ENCODE assay signal across 27 cellular contexts in the genomic region with DNA sequence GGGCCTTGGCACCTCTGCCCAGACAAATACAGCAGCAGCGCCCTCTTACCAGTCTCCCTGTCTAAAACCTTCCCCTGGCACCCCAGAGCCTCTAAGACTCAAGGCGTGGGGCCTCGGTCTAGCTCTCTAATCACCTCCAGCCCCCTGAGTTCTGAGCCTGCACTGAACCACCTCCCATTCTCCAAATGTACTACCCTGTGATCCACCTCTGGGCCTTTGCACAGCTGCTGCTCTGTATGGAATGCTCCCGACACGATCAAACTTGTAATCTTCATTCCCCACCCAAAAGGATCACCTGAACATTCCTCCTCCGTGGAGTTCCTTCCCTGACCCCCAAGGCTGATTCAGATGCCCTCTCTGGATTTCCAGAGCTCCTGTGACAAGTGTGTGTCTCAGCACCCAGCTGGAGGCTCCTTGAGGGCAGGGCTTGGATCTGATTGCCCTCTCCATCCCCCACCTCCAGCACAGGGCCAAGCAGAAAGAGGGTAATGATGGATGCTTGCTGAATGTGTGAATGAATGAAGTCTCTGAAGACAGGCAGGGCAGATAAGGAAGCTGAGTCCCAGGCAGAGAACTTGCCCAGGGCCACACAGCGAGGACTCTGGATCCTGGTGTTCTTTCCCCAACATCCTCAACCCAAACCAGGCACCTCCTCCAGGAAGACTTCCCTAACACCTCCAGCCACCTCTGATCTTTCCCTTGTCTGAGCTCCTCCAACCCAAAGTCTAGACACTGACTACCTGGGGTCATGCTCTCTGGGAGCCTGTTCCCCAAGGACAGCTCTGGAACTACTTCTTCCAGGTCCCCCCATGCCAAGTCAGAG. TPM values are rescaled to one million over a fixed set of nuclear protein-coding genes. Genes with fewer than 3 reads are reported as not detected.
DNase-seq lines count a peak whose midpoint lies in the region; ATAC-seq and TF ChIP-seq lines count a peak whose summit lies in the region.
"Had no signal": no experiment of that assay in that cellular context is flagged by ENCODE, and none has a peak within 500 bp of the region (broad histone marks: within the 10 kb centered on the region; RNA-seq: fewer than 3 reads in every experiment).

No MANE protein-coding gene starts in this region.

- DNase-seq in left ventricle myocardium inferior = no peak
- DNase-seq in heart right ventricle = no peak
- DNase-seq in endothelial cell (ENCODE audit: low spot score) = no peak
- DNase-seq in neural progenitor cell (ENCODE audit: low spot score) = no peak
- DNase-seq in vagina (ENCODE audit: extremely low spot score in 2 of 2) = no peak
- DNase-seq: activated CD4-positive, alpha-beta T cell treated with anti-CD3 and anti-CD28 coated beads, Interleukin-2, amount 50 U/mL, for 1 hour; activated CD8-positive, alpha-beta memory T cell treated with anti-CD3 and anti-CD28 coated beads, Interleukin-2, amount 10 ng/mL, durations not matched to agents 7 days and 5 days; activated naive CD4-positive, alpha-beta T cell treated with anti-CD3 and anti-CD28 coated beads for 36 hours; amniotic stem cell; cortex of kidney; endodermal cell; esophagus squamous epithelium; foreskin melanocyte; hippocampal formation; Kasumi-1; left colon; mesendoderm; NCI-H510A treated with DMSO at 0.1 percent for 48 hours; NK-92 treated with Interleukin-12 subunit alpha and Interleukin-12 subunit beta, amount 100 ng/mL, for 24 hours; ovary; stimulated activated CD4-positive, alpha-beta T cell treated with anti-CD3 and anti-CD28 coated beads, Interleukin-12 subunit alpha, Interleukin-12 subunit beta, amount 100 ng/mL, for 4 hours; stimulated activated CD4-positive, alpha-beta T cell treated with anti-CD3 and anti-CD28 coated beads, Interleukin-4, amount 100 ng/mL, for 1 hour had no signal

- no peaks in the 10 kb centered on the region for H3K79me2 ChIP-seq in neural progenitor cell (ENCODE audit: low read depth)

- no peak overlapping the region for H3K4me2 ChIP-seq in neural progenitor cell

- H2AFZ ChIP-seq in neural progenitor cell (replicated peaks) = no peak overlapping the region

- H3K36me3 ChIP-seq in left ventricle myocardium inferior = no peaks in the 10 kb centered on the region
- no peaks in the 10 kb centered on the region for H3K36me3 ChIP-seq in heart right ventricle
- H3K36me3 ChIP-seq in neural progenitor cell = no peaks in the 10 kb centered on the region
- H3K36me3 ChIP-seq in vagina = no peaks in the 10 kb centered on the region
- H3K36me3 ChIP-seq: ovary had no signal

- H3K9me3 ChIP-seq in left ventricle myocardium inferior (replicated peaks) = no peaks in the 10 kb centered on the region
- no peaks in the 10 kb centered on the region for H3K9me3 ChIP-seq in heart right ventricle
- H3K9me3 ChIP-seq in neural progenitor cell (ENCODE audit: low read depth) = no peaks in the 10 kb centered on the region
- no peaks in the 10 kb centered on the region for H3K9me3 ChIP-seq in vagina
- H3K9me3 ChIP-seq: esophagus squamous epithelium, ovary had no signal

- no peaks in the 10 kb centered on the region for H3F3A ChIP-seq in neural progenitor cell (ENCODE audit: low read depth)

- intact Hi-C loops in left ventricle myocardium inferior (cut with micrococcal nuclease) = no loop called here
- intact Hi-C loops in heart right ventricle (cut with DNase I) = loop anchor here in 1 of 10 donors (5.0 kb wide), 1 partner anchor 628 kb away; no protein-coding TSS in a partner anchor
- intact Hi-C loops in vagina (cut with DNase I) = no loop called here

- no peak for TF ChIP-seq CTCF in left ventricle myocardium inferior (IDR thresholded peaks at IDR 0.05; ENCODE audit: borderline replicate concordance)
- no peak for TF ChIP-seq CTCF in heart right ventricle (IDR thresholded peaks at IDR 0.05)
- no peak for TF ChIP-seq CTCF in endothelial cell (IDR thresholded peaks at IDR 0.05; ENCODE audit: unreplicated experiment)
- no peak for TF ChIP-seq CTCF in neural progenitor cell (IDR thresholded peaks at IDR 0.05)
- TF ChIP-seq CTCF in vagina (IDR thresholded peaks at IDR 0.05) = no peak

- ATAC-seq in heart right ventricle (no peak), HG02610 (IDR thresholded peaks at IDR 0.05; ENCODE audit: unreplicated experiment) (no peak), GM21619 (IDR thresholded peaks at IDR 0.05; ENCODE audit: unreplicated experiment) (no peak), HG02763 (IDR thresholded peaks at IDR 0.05; ENCODE audit: unreplicated experiment) (no peak)
- ATAC-seq: activated CD8-positive, alpha-beta memory T cell treated with anti-CD3 and anti-CD28 coated beads, Interleukin-2, amount 10 ng/mL, durations not matched to agents 7 days and 5 days; left colon; Panc1; WTC11 had no signal

- H3K4me3 Mint-ChIP-seq in endothelial cell (ENCODE audit: unreplicated experiment) (no peak overlapping the region), neural progenitor cell (no peak overlapping the region)
- H3K4me3 Mint-ChIP-seq: activated CD8-positive, alpha-beta memory T cell treated with anti-CD3 and anti-CD28 coated beads, Interleukin-2, amount 10 ng/mL, durations not matched to agents 7 days and 5 days; activated naive CD4-positive, alpha-beta T cell treated with anti-CD3 and anti-CD28 coated beads for 36 hours; endodermal cell; WTC11 had no signal

- H3K27me3 Mint-ChIP-seq in endothelial cell (ENCODE audit: unreplicated experiment) (peaks cover 13% of the 10 kb centered on the region), neural progenitor cell (ENCODE audit: insufficient read depth, low read depth) (peaks cover 5% of the 10 kb centered on the region)

- no peaks in the 10 kb centered on the region for H3K9me3 Mint-ChIP-seq in endothelial cell (ENCODE audit: unreplicated experiment)
- H3K9me3 Mint-ChIP-seq in neural progenitor cell = no peaks in the 10 kb centered on the region
- H3K9me3 Mint-ChIP-seq: activated naive CD4-positive, alpha-beta T cell treated with anti-CD3 and anti-CD28 coated beads for 36 hours; endodermal cell; WTC11 had no signal

- peak overlapping the region; percentile 82 for H3K27ac ChIP-seq in left ventricle myocardium inferior (replicated peaks)
- H3K27ac ChIP-seq in heart right ventricle = peak overlapping the region in 2 of 10 donors; percentile 57 to 65
- H3K27ac ChIP-seq in neural progenitor cell = no peak overlapping the region
- H3K27ac ChIP-seq in vagina = peak overlapping the region; percentile 72
- H3K27ac ChIP-seq: esophagus squamous epithelium, ovary had no signal

- H3K27ac Mint-ChIP-seq in endothelial cell (ENCODE audit: unreplicated experiment) (peak overlapping the region; percentile 2), neural progenitor cell (peak overlapping the region; percentile 28)
- H3K27ac Mint-ChIP-seq: activated CD8-positive, alpha-beta memory T cell treated with anti-CD3 and anti-CD28 coated beads, Interleukin-2, amount 10 ng/mL, durations not matched to agents 7 days and 5 days; activated naive CD4-positive, alpha-beta T cell treated with anti-CD3 and anti-CD28 coated beads for 36 hours; endodermal cell; WTC11 had no signal

- WGBS in heart right ventricle, 2 donors = 93 to 95% methylated on average over 7 of the region's 7 CpGs

- H3K36me3 Mint-ChIP-seq in endothelial cell (ENCODE audit: low read depth, unreplicated experiment) = peaks cover 21% of the 10 kb centered on the region
- H3K36me3 Mint-ChIP-seq in neural progenitor cell = no peaks in the 10 kb centered on the region
- H3K36me3 Mint-ChIP-seq: activated CD8-positive, alpha-beta memory T cell treated with anti-CD3 and anti-CD28 coated beads, Interleukin-2, amount 10 ng/mL, durations not matched to agents 7 days and 5 days; WTC11 had no signal

- H3K4me1 Mint-ChIP-seq in endothelial cell (ENCODE audit: unreplicated experiment) (peaks cover 6% of the 10 kb centered on the region), neural progenitor cell (peaks cover 48% of the 10 kb centered on the region)

- TF ChIP-seq POLR2A in vagina (IDR thresholded peaks at IDR 0.05) = no peak

- peaks cover 5% of the 10 kb centered on the region for H4K20me1 ChIP-seq in neural progenitor cell (ENCODE audit: low read depth)

- peaks cover 65% of the 10 kb centered on the region for H3K4me1 ChIP-seq in left ventricle myocardium inferior
- H3K4me1 ChIP-seq in heart right ventricle = peaks cover 9 to 60% (median 44%) of the 10 kb centered on the region in 9 donors
- H3K4me1 ChIP-seq in neural progenitor cell = no peaks in the 10 kb centered on the region
- H3K4me1 ChIP-seq in vagina = peaks cover 88% of the 10 kb centered on the region

- no peak overlapping the region for H3K9ac ChIP-seq in neural progenitor cell

- H3K4me3 ChIP-seq in left ventricle myocardium inferior (no peak overlapping the region), heart right ventricle (no peak overlapping the region), neural progenitor cell (no peak overlapping the region), vagina (no peak overlapping the region)
- H3K4me3 ChIP-seq: esophagus squamous epithelium, ovary had no signal

- no peaks in the 10 kb centered on the region for H3K27me3 ChIP-seq in left ventricle myocardium inferior (ENCODE audit: low read depth)
- H3K27me3 ChIP-seq in heart right ventricle = peaks cover 0 to under 1% (median 0%) of the 10 kb centered on the region in 7 donors
- peaks cover 10% of the 10 kb centered on the region for H3K27me3 ChIP-seq in neural progenitor cell
- no peaks in the 10 kb centered on the region for H3K27me3 ChIP-seq in vagina
- H3K27me3 ChIP-seq: esophagus squamous epithelium, ovary had no signal

RNA-seq across cellular contexts. Expression of a gene that starts 18.3 kb away (rescaled TPM):
- total RNA-seq in left ventricle myocardium inferior = 93.6 TPM
- 10 to 100 TPM; 36.1 to 97.9 (median 51.3) TPM for total RNA-seq in heart right ventricle
- 100 to 1,000 TPM in 1 of 2 donors, 10 to 100 TPM in 1; 40.8 to 291 TPM for polyA plus RNA-seq in heart right ventricle
- 13.4 TPM for total RNA-seq in endothelial cell (ENCODE audit: unreplicated experiment)
- total RNA-seq in neural progenitor cell (ENCODE audit: low replicate concordance) = 13.0 and 17.7 TPM in 2 replicates
- 75.9 TPM for total RNA-seq in vagina

RNA-seq across cellular contexts. Expression of a gene that starts 23.3 kb away (rescaled TPM):
- 51.9 TPM for total RNA-seq in left ventricle myocardium inferior
- total RNA-seq in heart right ventricle = 10 to 100 TPM; 30.4 to 68.3 (median 40.8) TPM
- polyA plus RNA-seq in heart right ventricle = 10 to 100 TPM; 35.8 to 58.7 TPM
- 55.1 TPM for total RNA-seq in endothelial cell (ENCODE audit: unreplicated experiment)
- total RNA-seq in neural progenitor cell (ENCODE audit: low replicate concordance) = 17.6 and 46.1 TPM in 2 replicates
- total RNA-seq in vagina = 59.2 TPM

RNA-seq across cellular contexts. Expression of a gene that starts 38.7 kb away (rescaled TPM):
- total RNA-seq in left ventricle myocardium inferior (14.4 TPM), heart right ventricle (10 to 100 TPM in 7 of 10 donors, 1 to 10 TPM in 3; 8.0 to 23.9 (median 12.3) TPM), endothelial cell (ENCODE audit: unreplicated experiment) (51.0 TPM), neural progenitor cell (ENCODE audit: low replicate concordance) (20.5 and 38.0 TPM in 2 replicates), vagina (32.2 TPM)
- 10 to 100 TPM; 10.3 to 66.9 TPM for polyA plus RNA-seq in heart right ventricle
